ENCODE assay signal across 9 cellular contexts in genomic region chr18:50429207-50429948, GRCh38. TPM values are rescaled to one million over a fixed set of nuclear protein-coding genes. Genes with fewer than 3 reads are reported as not detected.
DNase-seq lines count a peak whose midpoint lies in the region; ATAC-seq, FAIRE-seq and TF ChIP-seq lines count a peak whose summit lies in the region.
"Had no signal": no experiment of that assay in that cellular context is flagged by ENCODE, and none has a peak within 500 bp of the region (broad histone marks: within the 10 kb centered on the region; RNA-seq: fewer than 3 reads in every experiment).

No MANE protein-coding gene starts in this region.

- H4K20me1 ChIP-seq in hepatocyte (ENCODE audit: insufficient read depth, poor library complexity, severe bottlenecking), result no peaks in the 10 kb centered on the region

- no peaks in the 10 kb centered on the region for H3K27me3 ChIP-seq in hepatocyte

- H2AFZ ChIP-seq in hepatocyte, result no peak overlapping the region

- 35% methylated on average over 5 of the region's 5 CpGs for WGBS in hepatocyte (ENCODE audit: low lambda C conversion rate, missing lambda C conversion rate)

- H3K79me2 ChIP-seq in hepatocyte, result no peaks in the 10 kb centered on the region

- no peaks in the 10 kb centered on the region for H3K9me3 ChIP-seq in hepatocyte (ENCODE audit: low read depth)

- FAIRE-seq in urothelium cell line (lab: Jason Lieb, UNC), result no peak

- TF ChIP-seq CTCF in LNCAP (IDR thresholded peaks at IDR 0.05) (peak; percentile 51; the same call in 1 of the 2 replicates), hepatocyte (IDR thresholded peaks at IDR 0.05; ENCODE audit: poor library complexity) (peak; percentile 71)

- DNase-seq in EH (ENCODE audit: low read depth), result peak; percentile 11
- peak; percentile 8 for DNase-seq in SW480 (ENCODE audit: low spot score)
- DNase-seq in hepatocyte (ENCODE audit: low spot score), result peak; percentile 73
- peak; percentile 16 for DNase-seq in urothelium cell line (ENCODE audit: low spot score)
- no peak for DNase-seq in activated CD4-positive, alpha-beta T cell treated with anti-CD3 and anti-CD28 coated beads for 1 hour

- peaks cover 4% of the 10 kb centered on the region for H3K4me1 ChIP-seq in hepatocyte (ENCODE audit: insufficient read depth)

- H3K4me2 ChIP-seq in hepatocyte, result no peak overlapping the region

- H3K4me3 ChIP-seq in hepatocyte, result no peak overlapping the region
- H3K4me3 ChIP-seq: SK-N-MC had no signal

- ATAC-seq in GM19328 (IDR thresholded peaks at IDR 0.05; ENCODE audit: unreplicated experiment) (no peak), esophagus mucosa (no peak)

- H3K36me3 ChIP-seq in hepatocyte (replicated peaks; ENCODE audit: insufficient read depth, low read depth), result no peaks in the 10 kb centered on the region

- H3K9me2 ChIP-seq in hepatocyte (replicated peaks; ENCODE audit: insufficient read depth), result no peaks in the 10 kb centered on the region

- H3K27ac ChIP-seq in hepatocyte, result no peak overlapping the region
- H3K27ac ChIP-seq: SK-N-MC had no signal

RNA-seq across cellular contexts. Expression of gene SKA1, which starts 54.5 kb away (rescaled TPM):
- total RNA-seq in hepatocyte, result 5.5 and 7.5 TPM in 2 replicates
- polyA plus RNA-seq in hepatocyte, result 1.5 and 4.0 TPM in 2 replicates
- total RNA-seq in esophagus mucosa, result 7.0 TPM
